ENCODE assay signal across 1 cellular context in genomic region chr16:70301121-70301520, GRCh38.
TF ChIP-seq lines count a peak whose summit lies in the region.

No MANE protein-coding gene starts in this region.

TF ChIP-seq in HepG2, 621 proteins besides CTCF, POLR2A, EP300 and RAD21:
- TF ChIP-seq ZFP1 (CRISPR knock-in tag; IDR thresholded peaks at IDR 0.05) (peak; percentile 99), ZNF224 (CRISPR knock-in tag; IDR thresholded peaks at IDR 0.05) (no peak), DBP (CRISPR knock-in tag; IDR thresholded peaks at IDR 0.05; ENCODE audit: not compliant biosample characterization) (no peak), RCOR2 (CRISPR knock-in tag; IDR thresholded peaks at IDR 0.05) (no peak)
